In the genomic region with DNA sequence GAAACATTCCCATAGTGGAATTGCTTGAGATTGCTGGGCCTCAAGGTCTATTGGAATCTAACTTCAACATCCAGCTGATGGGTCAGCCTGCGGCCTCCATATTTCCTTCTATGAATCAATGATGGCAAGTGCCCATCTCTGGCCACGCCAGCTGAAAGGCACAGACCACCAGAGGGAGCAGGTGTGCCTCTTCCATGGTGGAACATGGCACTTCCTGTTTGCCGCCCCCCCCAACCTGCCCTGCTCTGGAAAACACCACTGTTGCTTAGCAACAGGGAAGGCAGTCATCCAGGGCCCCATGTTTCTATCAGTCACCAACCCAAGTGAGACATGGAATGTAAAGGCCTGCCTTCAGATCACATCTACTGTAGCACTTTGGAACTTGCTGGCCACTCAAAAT, we compare ENCODE assay signal across 9 cellular contexts. TPM values are rescaled to one million over a fixed set of nuclear protein-coding genes. Genes with fewer than 3 reads are reported as not detected.
A peak's percentile ranks its signal among the peaks of the same experiment; 100 is the strongest.
DNase-seq lines count a peak whose midpoint lies in the region; ATAC-seq and TF ChIP-seq lines count a peak whose summit lies in the region.
"Had no signal": no experiment of that assay in that cellular context is flagged by ENCODE, and none has a peak within 500 bp of the region (broad histone marks: within the 10 kb centered on the region; RNA-seq: fewer than 3 reads in every experiment).

No MANE protein-coding gene starts in this region.

- no peak overlapping the region for H3K4me3 Mint-ChIP-seq in CD8-positive, alpha-beta T cell

- H3F3A ChIP-seq in GM23248 (ENCODE audit: insufficient read depth) = no peaks in the 10 kb centered on the region

- no peaks in the 10 kb centered on the region for H3K79me2 ChIP-seq in GM23248 (ENCODE audit: insufficient read depth)

- 33 to 50% methylated on average over 2 to 3 of the region's 3 CpGs for WGBS in GM23248 (ENCODE audit: low coverage in 1 of 2, low lambda C conversion rate in 2 of 2, missing lambda C conversion rate in 2 of 2), 2 experiments

- CTCF ChIA-PET in CD8-positive, alpha-beta T cell (lab: Charles Lee) = no interaction called here

- no peaks in the 10 kb centered on the region for H3K9me2 ChIP-seq in GM23248 (ENCODE audit: insufficient read depth)

- H3K27me3 ChIP-seq in CD8-positive, alpha-beta T cell (ENCODE audit: insufficient read depth, low read length) = no peaks in the 10 kb centered on the region
- no peaks in the 10 kb centered on the region for H3K27me3 ChIP-seq in GM23248 (replicated peaks; ENCODE audit: insufficient read depth)
- no peaks in the 10 kb centered on the region for H3K27me3 ChIP-seq in lower lobe of right lung (ENCODE audit: low read depth)

- H4K20me1 ChIP-seq in GM23248 (ENCODE audit: insufficient read depth) = no peaks in the 10 kb centered on the region

- H3K9me3 Mint-ChIP-seq in CD8-positive, alpha-beta T cell = no peaks in the 10 kb centered on the region

- in situ Hi-C loops in GM23248 (cut with MboI) = no loop called here

- H3K27ac Mint-ChIP-seq in CD8-positive, alpha-beta T cell = no peak overlapping the region

- H3K36me3 ChIP-seq in CD8-positive, alpha-beta T cell (ENCODE audit: insufficient read depth, low read length) = no peaks in the 10 kb centered on the region
- H3K36me3 ChIP-seq in GM23248 (ENCODE audit: low read depth) (no peaks in the 10 kb centered on the region), lower lobe of right lung (no peaks in the 10 kb centered on the region)

- no peaks in the 10 kb centered on the region for H3K4me1 ChIP-seq in CD8-positive, alpha-beta T cell (ENCODE audit: insufficient read depth, low read length)
- no peaks in the 10 kb centered on the region for H3K4me1 ChIP-seq in GM23248 (ENCODE audit: insufficient read depth)
- no peaks in the 10 kb centered on the region for H3K4me1 ChIP-seq in lower lobe of right lung

- H3K9me3 ChIP-seq in CD8-positive, alpha-beta T cell (ENCODE audit: low read length) = no peaks in the 10 kb centered on the region
- H3K9me3 ChIP-seq in GM23248 (ENCODE audit: low read depth) (no peaks in the 10 kb centered on the region), lower lobe of right lung (no peaks in the 10 kb centered on the region)

- H3K27me3 Mint-ChIP-seq in CD8-positive, alpha-beta T cell (ENCODE audit: low read depth) = peaks cover 2% of the 10 kb centered on the region

- TF ChIP-seq CTCF in CD8-positive, alpha-beta T cell (IDR thresholded peaks at IDR 0.05) = no peak
- TF ChIP-seq CTCF in VCaP (conservative IDR thresholded peaks at IDR 0.05) (peak; percentile 62), choroid plexus epithelial cell (conservative IDR thresholded peaks at IDR 0.05; ENCODE audit: low read depth, low read length) (peak; percentile 49), lower lobe of right lung (IDR thresholded peaks at IDR 0.05) (peak; percentile 41)

- no peaks in the 10 kb centered on the region for H3K4me1 Mint-ChIP-seq in CD8-positive, alpha-beta T cell (ENCODE audit: low read depth)

- H3K36me3 Mint-ChIP-seq in CD8-positive, alpha-beta T cell = no peaks in the 10 kb centered on the region

- no peak overlapping the region for H3K27ac ChIP-seq in CD8-positive, alpha-beta T cell (ENCODE audit: low read depth, low read length)
- no peak overlapping the region for H3K27ac ChIP-seq in GM23248
- no peak overlapping the region for H3K27ac ChIP-seq in VCaP
- H3K27ac ChIP-seq in lower lobe of right lung = no peak overlapping the region
- H3K27ac ChIP-seq: skin epidermis had no signal

- peak; percentile 55 for ATAC-seq in CD8-positive, alpha-beta T cell
- ATAC-seq in lower lobe of right lung (peak; percentile 85 to 86), HG02623 (IDR thresholded peaks at IDR 0.05; ENCODE audit: unreplicated experiment) (no peak)

- DNase-seq in CD8-positive, alpha-beta T cell = peak in 4 of 7 experiments; percentile 4 to 52 (median 22)
- DNase-seq in GM23248 (peak; percentile 57), NCI-H1930 (lab: John Stamatoyannopoulos, UW) (peak; percentile 34 to 70), choroid plexus epithelial cell (ENCODE audit: low read depth) (peak; percentile 50), lower lobe of right lung (peak; percentile 69)
- DNase-seq in stimulated activated CD8-positive, alpha-beta memory T cell treated with anti-CD3 and anti-CD28 coated beads, Interleukin-4, amount 100 ng/mL, for 24 hours (ENCODE audit: low read depth) = peak; percentile 34

- H2AFZ ChIP-seq in GM23248 = no peak overlapping the region

- no peak overlapping the region for H3K9ac ChIP-seq in GM23248

- H3K4me2 ChIP-seq in GM23248 (ENCODE audit: unreplicated experiment) = no peak overlapping the region

- intact Hi-C loops in CD8-positive, alpha-beta T cell (cut with DNase I, micrococcal nuclease) = no loop called here
- intact Hi-C loops in lower lobe of right lung (cut with DNase I) = no loop called here

- POLR2A ChIA-PET in CD8-positive, alpha-beta T cell (lab: Charles Lee) = no interaction called here

- H3K4me3 ChIP-seq in CD8-positive, alpha-beta T cell (ENCODE audit: low read depth, low read length) = no peak overlapping the region
- H3K4me3 ChIP-seq in GM23248 (no peak overlapping the region), choroid plexus epithelial cell (ENCODE audit: low read depth, low read length) (no peak overlapping the region), lower lobe of right lung (no peak overlapping the region)
- H3K4me3 ChIP-seq: skin epidermis had no signal

RNA-seq across cellular contexts. Expression of gene PAGE4, which starts 11.6 kb away (rescaled TPM):
- total RNA-seq in CD8-positive, alpha-beta T cell = not detected
- not detected in 2 replicates for total RNA-seq in GM23248 (2014; rRNA removed; shearing (Covaris generic))
- not detected in 2 replicates for polyA plus RNA-seq in GM23248 (2016; fragmentation: Nextera tagmentation; extraction: Ambion mirVana)
- not detected for total RNA-seq in lower lobe of right lung

RNA-seq across cellular contexts. Expression of gene USP27X, which starts 38.6 kb away (rescaled TPM):
- 1 to 10 TPM; 2.6 to 2.7 TPM for total RNA-seq in CD8-positive, alpha-beta T cell
- total RNA-seq in GM23248 (2014; rRNA removed; shearing (Covaris generic)) = 1.2 and 2.8 TPM in 2 replicates
- 0.28 and 0.31 TPM in 2 replicates for polyA plus RNA-seq in GM23248 (2016; fragmentation: Nextera tagmentation; extraction: Ambion mirVana)
- 3.1 TPM for total RNA-seq in lower lobe of right lung
